In genomic region chr17:75228305-75228704, GRCh38 we compare ENCODE assay signal across 1 cellular context.
TF ChIP-seq lines count a peak whose summit lies in the region.

No MANE protein-coding gene starts in this region.

TF ChIP-seq in HepG2, 621 proteins besides CTCF, POLR2A, EP300 and RAD21:
- TF ChIP-seq ZNF264 (CRISPR knock-in tag; IDR thresholded peaks at IDR 0.05): no peak
- no peak for TF ChIP-seq MBD4 (IDR thresholded peaks at IDR 0.05; ENCODE audit: borderline replicate concordance, low read length)
- TF ChIP-seq ZNF550 (CRISPR knock-in tag; IDR thresholded peaks at IDR 0.05; ENCODE audit: borderline replicate concordance): no peak
- no peak for TF ChIP-seq NFYC (CRISPR knock-in tag; IDR thresholded peaks at IDR 0.05)
- no peak for TF ChIP-seq ZNF33B (CRISPR knock-in tag; IDR thresholded peaks at IDR 0.05)
- no peak for TF ChIP-seq ZNF776 (CRISPR knock-in tag; IDR thresholded peaks at IDR 0.05)
